In genomic region chr12:102010265-102010994, GRCh38 we compare ENCODE assay signal across 11 cellular contexts. TPM values are rescaled to one million over a fixed set of nuclear protein-coding genes. Genes with fewer than 3 reads are reported as not detected.
A peak's percentile ranks its signal among the peaks of the same experiment; 100 is the strongest.
DNase-seq lines count a peak whose midpoint lies in the region; ATAC-seq, FAIRE-seq and TF ChIP-seq lines count a peak whose summit lies in the region.
"Had no signal": no experiment of that assay in that cellular context is flagged by ENCODE, and none has a peak within 500 bp of the region (broad histone marks: within the 10 kb centered on the region; RNA-seq: fewer than 3 reads in every experiment).

No MANE protein-coding gene starts in this region.

- H3K4me1 ChIP-seq in GM12878 (ENCODE audit: control insufficient read depth, insufficient read depth, low read length) = peaks cover 21% of the 10 kb centered on the region

- TF ChIP-seq EP300 in GM12878 (IDR thresholded peaks at IDR 0.05; ENCODE audit: borderline replicate concordance in 1 of 2, control insufficient read depth in 1 of 2, low read depth in 2 of 2, low read length in 2 of 2) = no peak

- TF ChIP-seq POLR2A in GM12878 (IDR thresholded peaks at IDR 0.05; ENCODE audit: low read depth, low read length) = peak; percentile 63

- no peaks in the 10 kb centered on the region for H3K4me1 Mint-ChIP-seq in activated CD4-positive, alpha-beta T cell treated with anti-CD3 and anti-CD28 coated beads for 36 hours

- DNase-seq in GM20000 (ENCODE audit: low spot score) = peak; percentile 62
- DNase-seq in GM12878 (ENCODE audit: low read depth, low spot score) = peak; percentile 84
- no peak for DNase-seq in midbrain (lab: John Stamatoyannopoulos, UW)
- DNase-seq in iPS-NIHi11 (ENCODE audit: low spot score) = no peak
- DNase-seq in activated CD4-positive, alpha-beta T cell treated with anti-CD3 and anti-CD28 coated beads for 36 hours = no peak
- no peak for DNase-seq in COLO829 (ENCODE audit: low spot score)
- DNase-seq: activated T-cell treated with anti-CD3 and anti-CD28 coated beads, Interleukin-2, amount 50 U/mL, for 72 hours; nucleus accumbens had no signal

- RAD21 ChIA-PET in GM12878 (lab: Charles Lee; ENCODE audit: unreplicated experiment) = interaction anchor here (0.8 to 2.2 kb wide), 8 partner anchors 10 to 79 kb away, joined by 3 to 5 read pairs (median 3); no protein-coding TSS in a partner anchor

- H3K4me3 ChIP-seq in GM12875 (ENCODE audit: low read depth, low read length) (peak overlapping the region; percentile 29), GM12878 (peak overlapping the region; percentile 42; the same call in 1 of the 2 replicates)

- peaks cover 15% of the 10 kb centered on the region for H3K79me2 ChIP-seq in GM12878 (ENCODE audit: control insufficient read depth, insufficient read depth, low read length)

- TF ChIP-seq CTCF in GM12875 (IDR thresholded peaks at IDR 0.05; ENCODE audit: borderline replicate concordance, insufficient read depth, low read depth, low read length) (no peak), GM20000 (IDR thresholded peaks at IDR 0.05; ENCODE audit: extremely low read depth, missing control alignments) (no peak), GM12878 (IDR thresholded peaks at IDR 0.05 in 2 of 3, conservative IDR thresholded peaks at IDR 0.05 in 1 of 3; ENCODE audit: control insufficient read depth in 2 of 3, extremely low read depth in 1 of 3, insufficient read depth in 1 of 3, low read depth in 3 of 3, low read length in 3 of 3) (no peak)

- no peak overlapping the region for H3K27ac Mint-ChIP-seq in activated CD4-positive, alpha-beta T cell treated with anti-CD3 and anti-CD28 coated beads for 36 hours
- H3K27ac Mint-ChIP-seq: activated T-cell treated with anti-CD3 and anti-CD28 coated beads, Interleukin-2, amount 50 U/mL, for 72 hours; type B pancreatic cell had no signal

- no peak overlapping the region for H3K4me3 Mint-ChIP-seq in activated CD4-positive, alpha-beta T cell treated with anti-CD3 and anti-CD28 coated beads for 36 hours
- H3K4me3 Mint-ChIP-seq: activated T-cell treated with anti-CD3 and anti-CD28 coated beads, Interleukin-2, amount 50 U/mL, for 72 hours; type B pancreatic cell had no signal

- WGBS in GM12878 (ENCODE audit: insufficient coverage, insufficient replicate concordance, low lambda C conversion rate, missing lambda C conversion rate) = 1% methylated on average over 8 of the region's 8 CpGs

- H3K27ac ChIP-seq in GM12878 (ENCODE audit: control insufficient read depth, insufficient read depth) = peak overlapping the region; percentile 93

- H3K27me3 Mint-ChIP-seq in activated CD4-positive, alpha-beta T cell treated with anti-CD3 and anti-CD28 coated beads for 36 hours = no peaks in the 10 kb centered on the region
- H3K27me3 Mint-ChIP-seq: type B pancreatic cell had no signal

- no peaks in the 10 kb centered on the region for H4K20me1 ChIP-seq in GM12878 (ENCODE audit: control insufficient read depth, insufficient read depth)

- FAIRE-seq in GM12878 (lab: Jason Lieb, UNC) = peak; percentile 86

- peak overlapping the region; percentile 90 for H2AFZ ChIP-seq in GM12878 (ENCODE audit: control insufficient read depth, low read depth, low read length)

- ATAC-seq in HG03280 (IDR thresholded peaks at IDR 0.05; ENCODE audit: unreplicated experiment) (peak; percentile 88), GM12878 (peak; percentile 98)
- ATAC-seq in activated CD4-positive, alpha-beta T cell treated with anti-CD3 and anti-CD28 coated beads for 36 hours = no peak

- POLR2A ChIA-PET in GM12878 (lab: Charles Lee) = interaction anchor here (1.0 to 1.1 kb wide), 2 partner anchors 11 to 51 kb away, joined by 4 read pairs; partner anchors contain the start of gene WASHC3
- POLR2A ChIA-PET in activated CD4-positive, alpha-beta T cell treated with anti-CD3 and anti-CD28 coated beads for 36 hours (lab: Charles Lee) = no interaction called here

- no peaks in the 10 kb centered on the region for H3K27me3 ChIP-seq in GM12878 (replicated peaks in 1 of 2; ENCODE audit: control insufficient read depth in 2 of 2, insufficient read depth in 2 of 2, low read length in 1 of 2)

- H3K9me3 Mint-ChIP-seq in activated CD4-positive, alpha-beta T cell treated with anti-CD3 and anti-CD28 coated beads for 36 hours (ENCODE audit: low read depth) = no peaks in the 10 kb centered on the region
- H3K9me3 Mint-ChIP-seq: activated T-cell treated with anti-CD3 and anti-CD28 coated beads, Interleukin-2, amount 50 U/mL, for 72 hours; type B pancreatic cell had no signal

- CTCF ChIA-PET in GM12878 (lab: Yijun Ruan, JAX) = interaction anchor here (0.7 to 1.5 kb wide), 4 partner anchors 70 to 179 kb away, joined by 3 read pairs; no protein-coding TSS in a partner anchor
- CTCF ChIA-PET in activated CD4-positive, alpha-beta T cell treated with anti-CD3 and anti-CD28 coated beads for 36 hours (lab: Charles Lee) = interaction anchor here (0.6 kb wide), 1 partner anchor 26 kb away, joined by 4 read pairs; no protein-coding TSS in a partner anchor

- peak overlapping the region; percentile 95 for H3K4me2 ChIP-seq in GM12878 (ENCODE audit: control insufficient read depth, insufficient read depth)

- intact Hi-C loops in GM12878 (cut with micrococcal nuclease; ENCODE audit: unreplicated experiment) = loop anchor here (1.0 to 5.0 kb wide), 3 partner anchors 51 to 94 kb away; partner anchors contain the start of gene WASHC3
- intact Hi-C loops in activated CD4-positive, alpha-beta T cell treated with anti-CD3 and anti-CD28 coated beads for 36 hours (cut with DNase I, micrococcal nuclease) = no loop called here

- no peak for TF ChIP-seq RAD21 in GM12878 (IDR thresholded peaks at IDR 0.05; ENCODE audit: insufficient read depth, low read depth, low read length)

- no peaks in the 10 kb centered on the region for H3K9me3 ChIP-seq in GM12878 (replicated peaks; ENCODE audit: control insufficient read depth, insufficient read depth, low read length)

- BruUV-seq in GM12878 (replicated peaks; lab: Mats Ljungman, UMichigan) = TSS peak; percentile 9

- H3K36me3 Mint-ChIP-seq in activated CD4-positive, alpha-beta T cell treated with anti-CD3 and anti-CD28 coated beads for 36 hours (ENCODE audit: low read depth) = peaks cover 6% of the 10 kb centered on the region
- H3K36me3 Mint-ChIP-seq: type B pancreatic cell had no signal

- peak overlapping the region; percentile 65 for H3K9ac ChIP-seq in GM12878 (ENCODE audit: control insufficient read depth, insufficient read depth, low read length)

- in situ Hi-C loops in GM12878 (cut with MboI) = no loop called here

- SMC1A ChIA-PET in GM12878 (lab: Charles Lee; ENCODE audit: uncharacterized antibody, unreplicated experiment) = interaction anchor here (0.5 to 2.0 kb wide), 13 partner anchors 10 to 1170 kb away, joined by 3 to 8 read pairs (median 5); partner anchors contain the start of gene WASHC3

- peaks cover 0 to 4% of the 10 kb centered on the region in 2 experiments; a peak in 1 of 4 replicates for H3K36me3 ChIP-seq in GM12878 (ENCODE audit: control insufficient read depth in 2 of 2, insufficient read depth in 2 of 2, low read length in 1 of 2)

TF ChIP-seq in GM12878, 131 proteins besides CTCF, POLR2A, EP300 and RAD21 (continues in another document):
- TF ChIP-seq RB1 (IDR thresholded peaks at IDR 0.05; ENCODE audit: borderline replicate concordance) = no peak
- no peak for TF ChIP-seq CBX3 (IDR thresholded peaks at IDR 0.05; ENCODE audit: borderline replicate concordance, low read depth)
- peak; percentile 54; the same call in 1 of the 2 replicates for TF ChIP-seq TBL1XR1 (IDR thresholded peaks at IDR 0.05; ENCODE audit: low read depth, low read length)
- TF ChIP-seq SMAD1 (IDR thresholded peaks at IDR 0.05; ENCODE audit: low read depth, partially characterized antibody) = no peak
- peak; percentile 73 for TF ChIP-seq MXI1 (IDR thresholded peaks at IDR 0.05; ENCODE audit: low read depth, low read length)

RNA-seq across cellular contexts. Expression of gene WASHC3, which starts 51.4 kb away (rescaled TPM):
- total RNA-seq in GM12878 (2013; cell fraction: nucleolus; rRNA removed) = 39.9 and 40.2 TPM in 2 replicates
- total RNA-seq in GM12878 (2014; rRNA removed) (40.3 and 42.8 TPM in 2 replicates), GM12878 (2014; rRNA removed; fragmentation: Illumina TruSeq; extraction: Trizol) (45.3 and 45.7 TPM in 2 replicates), GM12878 (2021) (18.8 and 22.3 TPM in 2 replicates)
- 35.0 TPM for polyA plus RNA-seq in GM12878 (2011; ENCODE audit: low read depth)
- polyA plus RNA-seq in GM12878 (2011; rRNA removed) (57.5 and 83.6 TPM in 2 replicates), GM12878 (2014; fragmentation: Illumina TruSeq; extraction: Trizol) (71.3 and 83.4 TPM in 2 replicates), GM12878 (2014; fragmentation: Nextera tagmentation; extraction: Ambion mirVana) (100 to 1,000 TPM in 1 of 2 experiments, 10 to 100 TPM in 1; 87.0 to 106 TPM), GM12878 (2014; rRNA removed) (35.8 and 44.3 TPM in 2 replicates), GM12878 (2016; fragmentation: Nextera tagmentation; extraction: Ambion mirVana) (10 to 100 TPM; 71.1 to 82.6 TPM)
- polyA plus RNA-seq in GM12878 (2011; cell fraction: cytosol; rRNA removed) = 35.0 and 39.1 TPM in 2 replicates
- 17.1 and 26.3 TPM in 2 replicates for polyA plus RNA-seq in GM12878 (2011; cell fraction: nucleus; rRNA removed)
- 24.7 and 32.4 TPM in 2 replicates for polyA plus RNA-seq in GM12878 (2012)
- 29.3 and 29.9 TPM in 2 replicates for polyA minus RNA-seq in GM12878 (2011; rRNA and poly(A)+ RNA removed)
- 12.2 and 13.8 TPM in 2 replicates for polyA minus RNA-seq in GM12878 (2011; cell fraction: cytosol; rRNA and poly(A)+ RNA removed)
- 16.2 and 19.9 TPM in 2 replicates for polyA minus RNA-seq in GM12878 (2011; cell fraction: nucleus; rRNA and poly(A)+ RNA removed)
- 10 to 100 TPM; 36.1 to 64.4 TPM for total RNA-seq in activated CD4-positive, alpha-beta T cell treated with anti-CD3 and anti-CD28 coated beads for 36 hours

Comparison
In these comparisons a context has a peak if more than half of its experiments do, and no peak if none do; other contexts are left out.
1. DNase-seq: peak in GM20000 (single experiment) and GM12878 (single experiment); none in midbrain (single experiment), iPS-NIHi11 (single experiment), activated CD4-positive, alpha-beta T cell treated with anti-CD3 and anti-CD28 coated beads for 36 hours (single experiment) and COLO829 (single experiment).